Comparison of ENCODE assay signal across 25 cellular contexts in the genomic region with DNA sequence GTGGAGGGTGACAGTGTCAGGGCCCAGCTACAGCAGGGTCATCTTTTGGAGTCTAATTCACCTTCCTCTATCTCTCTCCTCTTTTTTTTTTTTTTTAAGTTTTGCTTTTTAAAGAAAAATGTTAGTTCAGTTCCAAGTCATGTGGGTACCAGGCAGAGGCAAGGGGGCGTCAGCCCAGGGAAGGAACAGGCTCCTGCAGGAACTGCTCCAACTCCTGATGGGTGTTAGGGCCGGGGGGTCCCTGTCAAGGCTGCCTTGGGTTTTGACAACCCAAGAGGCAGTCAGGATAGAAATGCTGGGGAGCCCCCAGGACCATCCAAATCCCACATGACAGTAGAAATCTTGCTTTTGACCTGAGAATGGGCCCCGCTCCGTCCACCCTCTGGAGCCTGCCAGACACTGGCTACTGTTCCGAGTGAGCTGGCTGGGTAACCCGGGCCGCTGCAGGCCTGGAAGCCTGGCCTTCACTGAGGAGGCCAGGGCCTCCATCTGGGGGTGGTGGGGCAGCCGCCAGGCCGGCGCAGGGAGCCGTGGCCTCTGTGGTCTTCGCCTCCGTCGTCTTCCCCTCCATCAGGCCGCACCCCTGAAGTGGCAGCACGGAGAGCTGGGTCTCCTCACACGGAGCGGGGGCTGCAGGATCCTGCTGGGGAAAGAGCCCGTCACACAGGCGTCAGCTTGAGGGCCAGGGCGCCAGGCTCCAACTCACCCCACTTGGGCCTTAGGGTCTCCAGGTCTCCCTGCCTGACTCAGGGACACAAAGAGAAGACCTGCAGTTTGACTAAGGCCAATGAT. TPM values are rescaled to one million over a fixed set of nuclear protein-coding genes. Genes with fewer than 3 reads are reported as not detected.
"Had no signal": no experiment of that assay in that cellular context is flagged by ENCODE, and none has a peak within 500 bp of the region (broad histone marks: within the 10 kb centered on the region; RNA-seq: fewer than 3 reads in every experiment).

No MANE protein-coding gene starts in this region.

- H3K4me1 ChIP-seq: colonic mucosa, left lung, right lobe of liver had no signal

- H3K27ac ChIP-seq: body of pancreas, colonic mucosa, left lung, right lobe of liver had no signal

- H3K9me3 ChIP-seq: body of pancreas, colonic mucosa, left lung, right lobe of liver had no signal

- H3K27me3 ChIP-seq: body of pancreas, colonic mucosa, right lobe of liver had no signal

- H3K36me3 ChIP-seq: colonic mucosa, left lung, right lobe of liver had no signal

- FAIRE-seq: small intestine had no signal

- DNase-seq: activated CD4-positive, alpha-beta T cell treated with anti-CD3 and anti-CD28 coated beads, Interleukin-2, amount 10 ng/mL, durations not matched to agents 7 days and 5 days; activated CD8-positive, alpha-beta T cell treated with anti-CD3 and anti-CD28 coated beads, Interleukin-2, amount 10 ng/mL, durations not matched to agents 7 days and 5 days; activated naive CD4-positive, alpha-beta T cell treated with Interleukin-2 at 50 U/mL for 16 hours; activated naive CD8-positive, alpha-beta T cell treated with anti-CD3 and anti-CD28 coated beads, Interleukin-2, amount 10 ng/mL, durations not matched to agents 7 days and 5 days; activated T-cell treated with anti-CD3 and anti-CD28 coated beads, Interleukin-2, amount 50 U/mL, for 24 hours; body of pancreas; caudate nucleus; colonic mucosa; erythroblast; foreskin melanocyte; hypothalamus; left lung; mammary epithelial cell; small intestine; stimulated activated CD4-positive, alpha-beta T cell treated with anti-CD3 and anti-CD28 coated beads, Interleukin-4, amount 100 ng/mL, for 1 hour had no signal

- H3K4me3 ChIP-seq: body of pancreas, colonic mucosa, left lung, right lobe of liver had no signal

- ATAC-seq: activated CD4-positive, CD25-positive, alpha-beta regulatory T cell treated with anti-CD3 and anti-CD28 coated beads, Interleukin-2, amount 50 U/mL, for 24 hours; activated CD8-positive, alpha-beta T cell treated with anti-CD3 and anti-CD28 coated beads, Interleukin-2, amount 10 ng/mL, durations not matched to agents 7 days and 5 days; body of pancreas; left lung; right lobe of liver; stimulated activated effector memory CD8-positive, alpha-beta T cell treated with anti-CD3 and anti-CD28 coated beads, Interleukin-12 subunit alpha, Interleukin-12 subunit beta, amount 100 ng/mL, for 72 hours had no signal

RNA-seq across cellular contexts. Expression of a gene that starts 24.2 kb away (rescaled TPM):
- total RNA-seq: activated T-helper 2 cell treated with anti-CD3 and anti-CD28 coated beads, Interferon-gamma antibody, Interleukin-2, Interleukin-4, amounts not matched to agents 10 μg/mL and 5 μg/mL and 100 μg/mL, durations not matched to agents 14 hours and 24 hours and 36 hours; body of pancreas; kidney epithelial cell; mammary epithelial cell; myocyte; ureter had no signal
- polyA plus RNA-seq: mammary epithelial cell, neural cell, small intestine, thymus had no signal

RNA-seq across cellular contexts. Expression of a gene that starts 32.9 kb away (rescaled TPM):
- total RNA-seq: activated CD4-positive, alpha-beta T cell treated with anti-CD3 and anti-CD28 coated beads, Interleukin-2, amount 10 ng/mL, durations not matched to agents 7 days and 5 days; activated CD8-positive, alpha-beta T cell treated with anti-CD3 and anti-CD28 coated beads, Interleukin-2, amount 10 ng/mL, durations not matched to agents 7 days and 5 days; activated naive CD8-positive, alpha-beta T cell treated with anti-CD3 and anti-CD28 coated beads, Interleukin-2, amount 10 ng/mL, durations not matched to agents 7 days and 5 days; activated T-helper 2 cell treated with anti-CD3 and anti-CD28 coated beads, Interferon-gamma antibody, Interleukin-2, Interleukin-4, amounts not matched to agents 10 μg/mL and 5 μg/mL and 100 μg/mL, durations not matched to agents 14 hours and 24 hours and 36 hours; body of pancreas; colonic mucosa; kidney epithelial cell; left lung; mammary epithelial cell; myocyte; osteocyte; right lobe of liver; ureter had no signal
- polyA plus RNA-seq: mammary epithelial cell, neural cell, small intestine, thymus had no signal

RNA-seq across cellular contexts. Expression of a gene that starts 49.1 kb away (rescaled TPM):
- total RNA-seq: activated CD4-positive, alpha-beta T cell treated with anti-CD3 and anti-CD28 coated beads, Interleukin-2, amount 10 ng/mL, durations not matched to agents 7 days and 5 days; activated CD8-positive, alpha-beta T cell treated with anti-CD3 and anti-CD28 coated beads, Interleukin-2, amount 10 ng/mL, durations not matched to agents 7 days and 5 days; activated naive CD8-positive, alpha-beta T cell treated with anti-CD3 and anti-CD28 coated beads, Interleukin-2, amount 10 ng/mL, durations not matched to agents 7 days and 5 days; activated T-helper 2 cell treated with anti-CD3 and anti-CD28 coated beads, Interferon-gamma antibody, Interleukin-2, Interleukin-4, amounts not matched to agents 10 μg/mL and 5 μg/mL and 100 μg/mL, durations not matched to agents 14 hours and 24 hours and 36 hours; body of pancreas; mammary epithelial cell; right lobe of liver had no signal
- polyA plus RNA-seq: mammary epithelial cell had no signal
